9 cellular contexts compared by ENCODE assay signal in genomic region chr11:61041755-61042518, GRCh38.
DNase-seq lines count a peak whose midpoint lies in the region; ATAC-seq and TF ChIP-seq lines count a peak whose summit lies in the region.
"Had no signal": no experiment of that assay in that cellular context is flagged by ENCODE, and none has a peak within 500 bp of the region (broad histone marks: within the 10 kb centered on the region; RNA-seq: fewer than 3 reads in every experiment).

No MANE protein-coding gene starts in this region.

- H3K36me3 ChIP-seq in PC-9 (ENCODE audit: low read depth), result no peaks in the 10 kb centered on the region

- POLR2A ChIA-PET in PC-9 (lab: Charles Lee; ENCODE audit: unreplicated experiment), result interaction anchor here (0.5 to 0.9 kb wide), 3 partner anchors 19 to 1286 kb away, joined by 3 to 10 read pairs (median 8); no protein-coding TSS in a partner anchor

- 0 out of 2 replicates have a peak overlapping the region, but pooled peaks have one; percentile 17 for H2AFZ ChIP-seq in PC-9

- no peaks in the 10 kb centered on the region for H4K20me1 ChIP-seq in PC-9 (ENCODE audit: insufficient read depth)

- no peaks in the 10 kb centered on the region for H3K9me3 ChIP-seq in PC-9 (ENCODE audit: insufficient read depth, low read depth)

- intact Hi-C loops in PC-9 (cut with micrococcal nuclease; ENCODE audit: unreplicated experiment), result no loop called here

- H3K79me2 ChIP-seq in PC-9 (ENCODE audit: low read depth), result no peaks in the 10 kb centered on the region

- BruUV-seq in PC-9 (replicated peaks; lab: Mats Ljungman, UMichigan), result no TSS peak

- H3K4me1 ChIP-seq in PC-9 (replicated peaks; ENCODE audit: insufficient read depth), result no peaks in the 10 kb centered on the region

- DNase-seq in A172 (ENCODE audit: low spot score) (peak; percentile 56), GM19240 (ENCODE audit: insufficient read length, low spot score) (peak; percentile 82), PC-9 (peak in 1 of 2 experiments; percentile 50), islet precursor cell (peak; percentile 72)
- DNase-seq in activated gamma-delta T cell treated with anti-CD3 and anti-CD28 coated beads, Interleukin-2, amount 50 U/mL, for 16 hours (ENCODE audit: low read depth), result peak; percentile 56
- DNase-seq in stimulated activated CD8-positive, alpha-beta memory T cell treated with anti-CD3 and anti-CD28 coated beads, Interleukin-15, amount 100 ng/mL, for 1 hour (ENCODE audit: low read depth), result peak; percentile 54

- H3K27me3 ChIP-seq in PC-9 (ENCODE audit: insufficient read depth, low read depth), result no peaks in the 10 kb centered on the region

- H3K4me2 ChIP-seq in PC-9, result no peak overlapping the region

- ATAC-seq in HG03520 (IDR thresholded peaks at IDR 0.05; ENCODE audit: unreplicated experiment) (peak; percentile 71), HG03457 (IDR thresholded peaks at IDR 0.05; ENCODE audit: unreplicated experiment) (no peak)

- TF ChIP-seq CTCF in PC-9 (conservative IDR thresholded peaks at IDR 0.05), result no peak

- CTCF ChIA-PET in PC-9 (lab: Charles Lee), result interaction anchor here (0.6 kb wide), 3 partner anchors 11 to 89 kb away, joined by 3 to 4 read pairs (median 3); no protein-coding TSS in a partner anchor

- no peak overlapping the region for H3K27ac ChIP-seq in PC-9
- H3K27ac ChIP-seq: epithelial cell of prostate had no signal

- no peak overlapping the region for H3K4me3 ChIP-seq in PC-9

- H3F3A ChIP-seq in PC-9 (ENCODE audit: insufficient read depth, low read depth), result no peaks in the 10 kb centered on the region

- H3K9me2 ChIP-seq in PC-9 (ENCODE audit: insufficient read depth), result no peaks in the 10 kb centered on the region
